7 cellular contexts compared by ENCODE assay signal in genomic region chr4:13081830-13082229, GRCh38.
"Had no signal": no experiment of that assay in that cellular context is flagged by ENCODE, and none has a peak within 500 bp of the region (broad histone marks: within the 10 kb centered on the region; RNA-seq: fewer than 3 reads in every experiment).

No MANE protein-coding gene starts in this region.

- H3K4me3 ChIP-seq: K562 had no signal

- DNase-seq: IMR-90, KBM-7, KG1 had no signal

- H3K27ac ChIP-seq: HL-60, KMS-11 had no signal

- H3K9ac ChIP-seq: KMS-11 had no signal

- FAIRE-seq: HTR-8/SVneo, K562 had no signal

- H3K4me2 ChIP-seq: KMS-11 had no signal

- ATAC-seq: K562 had no signal
